Comparison of ENCODE assay signal across 26 cellular contexts in genomic region chr1:229952670-229953520, GRCh38.
DNase-seq lines count a peak whose midpoint lies in the region; ATAC-seq, FAIRE-seq and TF ChIP-seq lines count a peak whose summit lies in the region.
"Had no signal": no experiment of that assay in that cellular context is flagged by ENCODE, and none has a peak within 500 bp of the region (broad histone marks: within the 10 kb centered on the region; RNA-seq: fewer than 3 reads in every experiment).

No MANE protein-coding gene starts in this region.

- no peaks in the 10 kb centered on the region for H3K9me1 ChIP-seq in keratinocyte (ENCODE audit: control insufficient read depth, extremely low read depth, insufficient read depth, low read length)

- no peaks in the 10 kb centered on the region for H3K79me2 ChIP-seq in PC-3 (ENCODE audit: low read length)
- H3K79me2 ChIP-seq in keratinocyte (ENCODE audit: control insufficient read depth, insufficient read depth, low read length) = no peaks in the 10 kb centered on the region

- no peaks in the 10 kb centered on the region for H3K36me3 ChIP-seq in PC-3 (ENCODE audit: low read depth, low read length)
- H3K36me3 ChIP-seq in bronchial epithelial cell (ENCODE audit: control insufficient read depth, insufficient read depth, low read length) = no peaks in the 10 kb centered on the region
- no peaks in the 10 kb centered on the region for H3K36me3 ChIP-seq in keratinocyte (ENCODE audit: control insufficient read depth in 2 of 2, extremely low read depth in 1 of 2, insufficient read depth in 2 of 2, low read length in 2 of 2)
- H3K36me3 ChIP-seq: BLaER1, heart left ventricle, pancreas, uterus had no signal

- ATAC-seq in PC-3 = no peak
- no peak for ATAC-seq in GM21576 (IDR thresholded peaks at IDR 0.05; ENCODE audit: unreplicated experiment)
- ATAC-seq: heart left ventricle; left lobe of liver; pancreas; sciatic nerve; stimulated activated effector memory CD8-positive, alpha-beta T cell treated with anti-CD3 and anti-CD28 coated beads, Interleukin-12 subunit alpha, Interleukin-12 subunit beta, amount 100 ng/mL, for 72 hours had no signal

- FAIRE-seq in bronchial epithelial cell (lab: Jason Lieb, UNC) (no peak), keratinocyte (lab: Jason Lieb, UNC) (no peak), RCC 7860 (lab: Jason Lieb, UNC) (no peak)
- FAIRE-seq: D721Med had no signal

- POLR2A ChIA-PET in PC-3 (lab: Charles Lee; ENCODE audit: unreplicated experiment) = no interaction called here

- TF ChIP-seq CTCF in PC-3 (conservative IDR thresholded peaks at IDR 0.05; ENCODE audit: low read depth, low read length) (no peak), bronchial epithelial cell (IDR thresholded peaks at IDR 0.05; ENCODE audit: insufficient read depth, low read length, severe bottlenecking) (no peak), keratinocyte (optimal IDR thresholded peaks at IDR 0.05 in 1 of 3, IDR thresholded peaks at IDR 0.05 in 1 of 3, conservative IDR thresholded peaks at IDR 0.05 in 1 of 3; ENCODE audit: extremely low read depth in 1 of 3, insufficient read depth in 2 of 3, low read length in 3 of 3) (no peak)

- DNase-seq in EH (ENCODE audit: low read depth) = peak; percentile 8
- peak; percentile 38 for DNase-seq in PC-3
- DNase-seq in bronchial epithelial cell (ENCODE audit: low read depth) = peak; percentile 28
- DNase-seq in keratinocyte (ENCODE audit: low read depth, low spot score) = no peak
- DNase-seq in RCC 7860 (ENCODE audit: low spot score) = no peak
- no peak for DNase-seq in cerebellum (ENCODE audit: low spot score)
- no peak for DNase-seq in effector CD4-positive, alpha-beta T cell
- DNase-seq: activated CD4-positive, alpha-beta memory T cell treated with anti-CD3 and anti-CD28 coated beads, Interleukin-2, amount 10 ng/mL, durations not matched to agents 7 days and 5 days; activated gamma-delta T cell treated with Interleukin-2 at 50 U/mL for 16 hours; amniotic stem cell; cerebellar nuclear complex; GOT3; heart left ventricle; midbrain; NCI-H510A treated with DMSO at 0.1 percent for 48 hours; nephron progenitor cell; pancreas; stimulated activated CD4-positive, alpha-beta T cell treated with anti-CD3 and anti-CD28 coated beads, Interleukin-1b, Interleukin-23, amount 100 ng/mL, for 48 hours; testis; uterus had no signal

- no peak overlapping the region for H3K4me3 ChIP-seq in PC-3 (ENCODE audit: low read length)
- H3K4me3 ChIP-seq in bronchial epithelial cell (ENCODE audit: low read depth, low read length) = no peak overlapping the region
- H3K4me3 ChIP-seq in keratinocyte (ENCODE audit: control insufficient read depth in 2 of 3, extremely low read depth in 1 of 3, insufficient read depth in 2 of 3, low read depth in 1 of 3, low read length in 3 of 3) = peak overlapping the region in 1 of 3 experiments; percentile 6
- H3K4me3 ChIP-seq: BLaER1, heart left ventricle, pancreas, testis, uterus had no signal

- dilution Hi-C loops in keratinocyte (cut with MboI; ENCODE audit: extremely low pct_ligation_motif_present, low sequenced_read_pairs) = no loop called here

- intact Hi-C loops in PC-3 (cut with micrococcal nuclease) = no loop called here

- H4K20me1 ChIP-seq in PC-3 (ENCODE audit: low read length) (no peaks in the 10 kb centered on the region), keratinocyte (ENCODE audit: control insufficient read depth, extremely low read depth, insufficient read depth, low read length) (no peaks in the 10 kb centered on the region)
- H4K20me1 ChIP-seq: BLaER1 had no signal

- H3K4me1 ChIP-seq in PC-3 (ENCODE audit: insufficient read depth, low read length) = no peaks in the 10 kb centered on the region
- H3K4me1 ChIP-seq in keratinocyte (ENCODE audit: control insufficient read depth, extremely low read depth, insufficient read depth, low read length) = peaks cover 27% of the 10 kb centered on the region
- H3K4me1 ChIP-seq: heart left ventricle, uterus had no signal

- no peaks in the 10 kb centered on the region for H3F3A ChIP-seq in PC-3 (ENCODE audit: low read length, unreplicated experiment)

- H2AFZ ChIP-seq in PC-3 (ENCODE audit: low read length) (no peak overlapping the region), keratinocyte (ENCODE audit: control insufficient read depth, low read length) (peak overlapping the region; percentile 64)

- no peak overlapping the region for H3K9ac ChIP-seq in PC-3 (ENCODE audit: low read length)
- no peak overlapping the region for H3K9ac ChIP-seq in keratinocyte (ENCODE audit: control insufficient read depth, extremely low read depth, insufficient read depth, low read length)
- H3K9ac ChIP-seq: BLaER1 had no signal

- H3K9me2 ChIP-seq in PC-3 (replicated peaks; ENCODE audit: low read length) = no peaks in the 10 kb centered on the region

- no peak overlapping the region for H3K27ac ChIP-seq in PC-3 (ENCODE audit: low read length)
- H3K27ac ChIP-seq in keratinocyte (ENCODE audit: control insufficient read depth, insufficient read depth, low read length) = no peak overlapping the region
- H3K27ac ChIP-seq: BLaER1, heart left ventricle, pancreas, testis, uterus had no signal

- BruUV-seq in PC-3 (replicated peaks; lab: Mats Ljungman, UMichigan) = no TSS peak

- no peaks in the 10 kb centered on the region for H3K9me3 ChIP-seq in PC-3 (ENCODE audit: low read length)
- no peaks in the 10 kb centered on the region for H3K9me3 ChIP-seq in keratinocyte (ENCODE audit: control insufficient read depth, low read depth, low read length)
- H3K9me3 ChIP-seq: BLaER1, heart left ventricle, pancreas, testis, uterus had no signal

- H3K27me3 ChIP-seq in PC-3 (ENCODE audit: low read length) (peaks cover 19% of the 10 kb centered on the region; the same call in 1 of the 2 replicates), bronchial epithelial cell (ENCODE audit: control insufficient read depth, insufficient read depth, low read length) (no peaks in the 10 kb centered on the region), keratinocyte (ENCODE audit: control insufficient read depth, extremely low read depth, insufficient read depth, low read length) (no peaks in the 10 kb centered on the region)
- H3K27me3 ChIP-seq: BLaER1, heart left ventricle, pancreas, testis, uterus had no signal

- CTCF ChIA-PET in PC-3 (lab: Charles Lee) = no interaction called here

- H3K4me2 ChIP-seq in PC-3 (ENCODE audit: low read length) = no peak overlapping the region
- H3K4me2 ChIP-seq in keratinocyte (ENCODE audit: control insufficient read depth, extremely low read depth, insufficient read depth, low read depth, low read length) = peak overlapping the region; percentile 50
- H3K4me2 ChIP-seq: BLaER1 had no signal

Comparison
In these comparisons a context has a peak if more than half of its experiments do, and no peak if none do; other contexts are left out.
1. DNase-seq: peak in EH (single experiment), PC-3 (single experiment) and bronchial epithelial cell (single experiment); none in keratinocyte (single experiment), RCC 7860 (single experiment), cerebellum (single experiment) and effector CD4-positive, alpha-beta T cell (single experiment).